Comparison of ENCODE assay signal across 15 cellular contexts in genomic region chr5:173172166-173172565, GRCh38. TPM values are rescaled to one million over a fixed set of nuclear protein-coding genes. Genes with fewer than 3 reads are reported as not detected.
A peak's percentile ranks its signal among the peaks of the same experiment; 100 is the strongest.
DNase-seq lines count a peak whose midpoint lies in the region; ATAC-seq and TF ChIP-seq lines count a peak whose summit lies in the region.
"Had no signal": no experiment of that assay in that cellular context is flagged by ENCODE, and none has a peak within 500 bp of the region (broad histone marks: within the 10 kb centered on the region; RNA-seq: fewer than 3 reads in every experiment).

No MANE protein-coding gene starts in this region.

- H3K9ac ChIP-seq in H9 (ENCODE audit: extremely low read depth, insufficient read length, low read length), result no peak overlapping the region

- H3K27me3 ChIP-seq in BE2C (peaks cover 10% of the 10 kb centered on the region), H9 (ENCODE audit: insufficient read depth, low read length) (no peaks in the 10 kb centered on the region)

- H3K18ac ChIP-seq in H9 (ENCODE audit: insufficient read length, low read depth, low read length), result no peak overlapping the region

- H2BK120ac ChIP-seq in H9 (ENCODE audit: low read depth, low read length, poor library complexity, severe bottlenecking), result no peak overlapping the region

- POLR2A ChIA-PET in WTC11 (lab: Charles Lee), result no interaction called here

- no peak for DNase-seq in BE2C
- DNase-seq in H9, result no peak
- no peak for DNase-seq in WTC11 (ENCODE audit: low spot score)
- no peak for DNase-seq in progenitor cell of endocrine pancreas (ENCODE audit: low spot score, unreplicated experiment)
- DNase-seq in GM20000 (ENCODE audit: low spot score), result no peak
- DNase-seq: C1 segment of cervical spinal cord; CD4-positive, CD25-positive, alpha-beta regulatory T cell; CD8-positive, alpha-beta memory T cell; COR-L47; GOT3; HCEC 1CT; IMR-90; KBM-7 had no signal

- no peak overlapping the region for H3K56ac ChIP-seq in H9 (ENCODE audit: insufficient read length, low read depth, low read length)

- no peak overlapping the region for H4K5ac ChIP-seq in H9 (ENCODE audit: insufficient read length, low read depth, low read length)

- no peak overlapping the region for H2BK15ac ChIP-seq in H9 (ENCODE audit: low read depth, low read length)

- H3K4me3 Mint-ChIP-seq in H9, result no peak overlapping the region
- H3K4me3 Mint-ChIP-seq in WTC11, result no peak overlapping the region
- H3K4me3 Mint-ChIP-seq in progenitor cell of endocrine pancreas (ENCODE audit: low read depth), result no peak overlapping the region
- H3K4me3 Mint-ChIP-seq: B cell; CD4-positive, CD25-positive, alpha-beta regulatory T cell; CD8-positive, alpha-beta memory T cell had no signal

- H3K4me3 ChIP-seq in BE2C (ENCODE audit: low read depth, low read length), result no peak overlapping the region

- H2BK20ac ChIP-seq in H9 (ENCODE audit: low read depth, low read length, poor library complexity, severe bottlenecking), result no peak overlapping the region

- no peak overlapping the region for H2AFZ ChIP-seq in H9 (ENCODE audit: low read length)

- WGBS in H9 (ENCODE audit: extremely low coverage, insufficient read length, low lambda C conversion rate), result no CpG with 5 or more reads among the region's 8 CpGs

- no peaks in the 10 kb centered on the region for H4K20me1 ChIP-seq in H9 (ENCODE audit: control insufficient read depth, insufficient read depth, insufficient read length)

- no peak overlapping the region for H3K4me2 ChIP-seq in H9 (ENCODE audit: insufficient read depth, insufficient read length, low read length)

- no peak overlapping the region for H4K91ac ChIP-seq in H9 (ENCODE audit: insufficient read length, low read depth, low read length)

- ATAC-seq in WTC11 (0 out of 2 replicates have a peak, but pooled peaks have one; percentile 38), GM19035 (IDR thresholded peaks at IDR 0.05; ENCODE audit: unreplicated experiment) (no peak)

- H2BK12ac ChIP-seq in H9 (ENCODE audit: insufficient read length, low read depth, low read length), result no peak overlapping the region

- H3K4me1 ChIP-seq in BE2C (no peaks in the 10 kb centered on the region), H9 (ENCODE audit: insufficient read depth, low read length) (no peaks in the 10 kb centered on the region)

- H3K79me1 ChIP-seq in H9 (ENCODE audit: insufficient read depth, low read depth, low read length, poor library complexity, severe bottlenecking), result no peaks in the 10 kb centered on the region

- H4K8ac ChIP-seq in H9 (replicated peaks; ENCODE audit: insufficient read length, low read depth, low read length), result no peak overlapping the region

- no peak overlapping the region for H2BK5ac ChIP-seq in H9 (ENCODE audit: insufficient read length, low read length)

- H3K27ac ChIP-seq in H9 (ENCODE audit: insufficient read length, low read depth, low read length), result no peak overlapping the region

- no peaks in the 10 kb centered on the region for H3K36me3 ChIP-seq in BE2C

- no peaks in the 10 kb centered on the region for H3K36me3 Mint-ChIP-seq in H9 (ENCODE audit: insufficient read depth in 1 of 3, low read depth in 3 of 3)
- H3K36me3 Mint-ChIP-seq in WTC11, result 0 out of 2 replicates have a peak, but pooled peaks cover 2% of the 10 kb centered on the region
- no peaks in the 10 kb centered on the region for H3K36me3 Mint-ChIP-seq in progenitor cell of endocrine pancreas (ENCODE audit: insufficient read depth)
- H3K36me3 Mint-ChIP-seq: CD4-positive, CD25-positive, alpha-beta regulatory T cell had no signal

- no peak overlapping the region for H3K23ac ChIP-seq in H9 (ENCODE audit: insufficient read length, low read depth, low read length)

- H3K23me2 ChIP-seq in H9 (ENCODE audit: insufficient read length, low read depth, low read length, poor library complexity, severe bottlenecking), result no peaks in the 10 kb centered on the region

- peaks cover 8 to 11% of the 10 kb centered on the region in 2 experiments for H3K4me1 Mint-ChIP-seq in H9
- peaks cover 8% of the 10 kb centered on the region for H3K4me1 Mint-ChIP-seq in WTC11
- no peaks in the 10 kb centered on the region for H3K4me1 Mint-ChIP-seq in progenitor cell of endocrine pancreas (ENCODE audit: low read depth)
- H3K4me1 Mint-ChIP-seq: B cell; CD8-positive, alpha-beta memory T cell had no signal

- H3K9me3 ChIP-seq in BE2C, result no peaks in the 10 kb centered on the region
- H3K9me3 ChIP-seq in H9 (ENCODE audit: control insufficient read depth, low read depth, low read length), result no peaks in the 10 kb centered on the region

- H3K79me2 ChIP-seq in H9 (ENCODE audit: insufficient read depth, low read length), result no peaks in the 10 kb centered on the region

- no peak overlapping the region for H2AK5ac ChIP-seq in H9 (ENCODE audit: insufficient read length, low read length)

- H3T11ph ChIP-seq in H9 (ENCODE audit: low read length), result no peak overlapping the region

- H3K27me3 Mint-ChIP-seq in H9 (ENCODE audit: low read depth) (peaks cover 9% of the 10 kb centered on the region), WTC11 (ENCODE audit: low read depth) (0 out of 2 replicates have a peak, but pooled peaks cover 2% of the 10 kb centered on the region), progenitor cell of endocrine pancreas (peaks cover 15% of the 10 kb centered on the region)
- H3K27me3 Mint-ChIP-seq: CD8-positive, alpha-beta memory T cell had no signal

- no peak overlapping the region for H3K14ac ChIP-seq in H9 (ENCODE audit: insufficient read depth, low read length)

- H3K9me3 Mint-ChIP-seq in H9, result peaks cover 0 to 5% of the 10 kb centered on the region in 2 experiments; a peak in 2 of 5 replicates
- H3K9me3 Mint-ChIP-seq in WTC11, result no peaks in the 10 kb centered on the region
- H3K9me3 Mint-ChIP-seq in progenitor cell of endocrine pancreas (ENCODE audit: low read depth), result no peaks in the 10 kb centered on the region

- no peak overlapping the region for H3K4ac ChIP-seq in H9 (ENCODE audit: low read depth, low read length)

- CTCF ChIA-PET in WTC11 (lab: Charles Lee), result interaction anchor here (0.7 to 1.6 kb wide), 3 partner anchors 30 to 110 kb away, joined by 3 to 5 read pairs (median 4); no protein-coding TSS in a partner anchor

- TF ChIP-seq CTCF in BE2C (IDR thresholded peaks at IDR 0.05; ENCODE audit: low read depth, low read length) (0 out of 2 replicates have a peak, but pooled peaks have one; percentile 9), H9 (conservative IDR thresholded peaks at IDR 0.05) (peak; percentile 42; the same call in 2 of the 3 replicates), WTC11 (IDR thresholded peaks at IDR 0.05) (no peak), progenitor cell of endocrine pancreas (IDR thresholded peaks at IDR 0.05; ENCODE audit: unreplicated experiment) (no peak), GM20000 (IDR thresholded peaks at IDR 0.05; ENCODE audit: extremely low read depth, missing control alignments) (no peak)

- H3K27ac Mint-ChIP-seq in H9, result no peak overlapping the region
- no peak overlapping the region for H3K27ac Mint-ChIP-seq in WTC11
- H3K27ac Mint-ChIP-seq in progenitor cell of endocrine pancreas, result peak overlapping the region; percentile 27
- H3K27ac Mint-ChIP-seq: B cell; CD8-positive, alpha-beta memory T cell had no signal

TF ChIP-seq in WTC11, 78 proteins besides CTCF, POLR2A, EP300 and RAD21 (continues in another document):
- no peak for TF ChIP-seq TEAD1 (CRISPR knock-in tag; IDR thresholded peaks at IDR 0.05)
- TF ChIP-seq ZNF232 (CRISPR knock-in tag; IDR thresholded peaks at IDR 0.05), result no peak
- no peak for TF ChIP-seq ZNF396 (CRISPR knock-in tag; IDR thresholded peaks at IDR 0.05; ENCODE audit: borderline replicate concordance)
- TF ChIP-seq JUN (CRISPR knock-in tag; IDR thresholded peaks at IDR 0.05), result no peak
- TF ChIP-seq STAT6 (CRISPR knock-in tag; conservative IDR thresholded peaks at IDR 0.05; ENCODE audit: low read depth), result no peak
- no peak for TF ChIP-seq MYBL2 (CRISPR knock-in tag; IDR thresholded peaks at IDR 0.05)
- no peak for TF ChIP-seq ZNF671 (CRISPR knock-in tag; IDR thresholded peaks at IDR 0.05)
- TF ChIP-seq ZNF263 (CRISPR knock-in tag; IDR thresholded peaks at IDR 0.05; ENCODE audit: low read depth), result no peak
- TF ChIP-seq ZNF219 (CRISPR knock-in tag; IDR thresholded peaks at IDR 0.05; ENCODE audit: borderline replicate concordance), result no peak
- TF ChIP-seq CREB1 (CRISPR knock-in tag; IDR thresholded peaks at IDR 0.05), result no peak
- no peak for TF ChIP-seq NR2C2 (CRISPR knock-in tag; IDR thresholded peaks at IDR 0.05)
- no peak for TF ChIP-seq ZBTB21 (CRISPR knock-in tag; IDR thresholded peaks at IDR 0.05; ENCODE audit: borderline replicate concordance)
- no peak for TF ChIP-seq FOXJ3 (CRISPR knock-in tag; IDR thresholded peaks at IDR 0.05; ENCODE audit: borderline replicate concordance)

RNA-seq across cellular contexts. Expression of gene BNIP1, which starts 27.8 kb away (rescaled TPM):
- polyA plus RNA-seq in BE2C (2012; ENCODE audit: insufficient read depth, insufficient read length, low read depth), result 40.1 TPM
- 8.0 and 8.8 TPM in 2 replicates for total RNA-seq in H9 (2021)
- 11.3 to 15.4 TPM (median 12.4 TPM) in 3 replicates for total RNA-seq in WTC11 (2021)
- total RNA-seq in progenitor cell of endocrine pancreas, result 6.1 and 6.6 TPM in 2 replicates

Comparison
In these comparisons a context has a peak if more than half of its experiments do, and no peak if none do; other contexts are left out.
1. CTCF ChIP-seq: peak in BE2C (single experiment) and H9 (single experiment); none in WTC11 (single experiment), progenitor cell of endocrine pancreas (single experiment) and GM20000 (single experiment).